ENCODE assay signal across 10 cellular contexts in the genomic region with DNA sequence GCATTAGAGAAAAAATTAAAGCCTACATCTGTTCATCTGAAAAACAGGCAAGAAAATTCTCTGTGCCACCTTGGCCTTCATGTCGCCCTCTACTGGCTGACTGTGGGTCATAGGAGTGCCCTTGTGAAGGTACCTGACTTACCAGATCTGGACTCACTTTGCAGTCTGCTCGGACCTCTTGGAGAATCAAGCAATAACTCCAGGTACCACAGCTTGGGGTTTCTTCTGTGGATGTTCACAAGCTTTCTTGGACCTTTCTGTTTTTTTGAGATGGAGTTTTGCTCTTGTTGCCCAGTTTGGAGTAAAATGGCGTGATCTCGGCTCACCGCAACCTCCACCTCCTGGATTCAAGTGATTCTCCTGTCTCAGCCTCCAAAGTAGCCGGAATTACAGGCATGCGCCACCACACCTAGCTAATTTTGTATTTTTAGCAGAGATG. TPM values are rescaled to one million over a fixed set of nuclear protein-coding genes. Genes with fewer than 3 reads are reported as not detected.
A peak's percentile ranks its signal among the peaks of the same experiment; 100 is the strongest.
DNase-seq lines count a peak whose midpoint lies in the region; ATAC-seq and TF ChIP-seq lines count a peak whose summit lies in the region.
"Had no signal": no experiment of that assay in that cellular context is flagged by ENCODE, and none has a peak within 500 bp of the region (broad histone marks: within the 10 kb centered on the region; RNA-seq: fewer than 3 reads in every experiment).

No MANE protein-coding gene starts in this region.

- H3K27ac ChIP-seq in heart right ventricle (no peak overlapping the region), stomach (no peak overlapping the region)
- H3K27ac ChIP-seq: breast epithelium had no signal

- H3K4me1 ChIP-seq in heart right ventricle (no peaks in the 10 kb centered on the region), stomach (no peaks in the 10 kb centered on the region)
- H3K4me1 ChIP-seq: breast epithelium had no signal

- H3K36me3 ChIP-seq in heart right ventricle (no peaks in the 10 kb centered on the region), stomach (no peaks in the 10 kb centered on the region)
- H3K36me3 ChIP-seq: breast epithelium had no signal

- H3K27me3 ChIP-seq in heart right ventricle (peaks cover 0 to 30% (median 8%) of the 10 kb centered on the region in 7 donors), stomach (peaks cover 0 to 6% (median 0%) of the 10 kb centered on the region in 3 donors)

- ATAC-seq in activated CD4-positive, CD25-positive, alpha-beta regulatory T cell treated with anti-CD3 and anti-CD28 coated beads, Interleukin-2, amount 50 U/mL, for 24 hours: no peak
- peak; percentile 67; the same call in 2 of the 3 replicates for ATAC-seq in SK-N-SH treated with all-trans-retinoic acid at 6 μM for 48 hours
- no peak for ATAC-seq in heart right ventricle
- ATAC-seq in HG03469 (IDR thresholded peaks at IDR 0.05; ENCODE audit: unreplicated experiment): no peak

- TF ChIP-seq POLR2A in stomach (IDR thresholded peaks at IDR 0.05): no peak

- TF ChIP-seq CTCF in heart right ventricle (IDR thresholded peaks at IDR 0.05) (peak in 7 of 9 donors; percentile 22 to 63 (median 34)), stomach (IDR thresholded peaks at IDR 0.05) (peak in 1 of 7 experiments; percentile 25)

- intact Hi-C loops in heart right ventricle (cut with DNase I): no loop called here
- intact Hi-C loops in stomach (cut with DNase I; ENCODE audit: low total_unique reads): no loop called here

- WGBS in heart right ventricle, 2 donors: 71 to 72% methylated on average over 7 of the region's 7 CpGs
- 72 to 80% (median 73%) methylated on average over 7 of the region's 7 CpGs for WGBS in stomach, 5 donors

- no peak overlapping the region for H3K4me3 ChIP-seq in heart right ventricle
- H3K4me3 ChIP-seq in stomach: no peak overlapping the region
- H3K4me3 ChIP-seq: breast epithelium had no signal

- no peak for TF ChIP-seq EP300 in stomach (IDR thresholded peaks at IDR 0.05)

- DNase-seq in activated CD4-positive, CD25-positive, alpha-beta regulatory T cell treated with anti-CD3 and anti-CD28 coated beads, Interleukin-2, amount 50 U/mL, for 16 hours (ENCODE audit: low read depth, low spot score): peak; percentile 25
- DNase-seq in heart right ventricle (no peak), stomach (peak; percentile 41), iPS-NIHi7 (ENCODE audit: extremely low spot score) (no peak), activated gamma-delta T cell treated with Interleukin-2 at 50 U/mL for 16 hours (no peak)

- H3K9me3 ChIP-seq in heart right ventricle (peaks cover 0 to 7% (median 0%) of the 10 kb centered on the region in 11 donors), stomach (no peaks in the 10 kb centered on the region)
- H3K9me3 ChIP-seq: breast epithelium had no signal

TF ChIP-seq in SK-N-SH treated with all-trans-retinoic acid at 6 μM for 48 hours, 23 proteins besides CTCF, POLR2A, EP300 and RAD21:
- TF ChIP-seq, protein P1, sequence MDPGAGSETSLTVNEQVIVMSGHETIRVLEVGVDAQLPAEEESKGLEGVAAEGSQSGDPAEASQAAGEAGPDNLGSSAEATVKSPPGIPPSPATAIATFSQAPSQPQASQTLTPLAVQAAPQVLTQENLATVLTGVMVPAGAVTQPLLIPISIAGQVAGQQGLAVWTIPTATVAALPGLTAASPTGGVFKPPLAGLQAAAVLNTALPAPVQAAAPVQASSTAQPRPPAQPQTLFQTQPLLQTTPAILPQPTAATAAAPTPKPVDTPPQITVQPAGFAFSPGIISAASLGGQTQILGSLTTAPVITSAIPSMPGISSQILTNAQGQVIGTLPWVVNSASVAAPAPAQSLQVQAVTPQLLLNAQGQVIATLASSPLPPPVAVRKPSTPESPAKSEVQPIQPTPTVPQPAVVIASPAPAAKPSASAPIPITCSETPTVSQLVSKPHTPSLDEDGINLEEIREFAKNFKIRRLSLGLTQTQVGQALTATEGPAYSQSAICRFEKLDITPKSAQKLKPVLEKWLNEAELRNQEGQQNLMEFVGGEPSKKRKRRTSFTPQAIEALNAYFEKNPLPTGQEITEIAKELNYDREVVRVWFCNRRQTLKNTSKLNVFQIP (CRISPR knock-in tag; IDR thresholded peaks at IDR 0.05; ENCODE audit: borderline replicate concordance, low read depth): no peak
- TF ChIP-seq ZFP30 (CRISPR knock-in tag; IDR thresholded peaks at IDR 0.05): no peak
- TF ChIP-seq PATZ1 (CRISPR knock-in tag; IDR thresholded peaks at IDR 0.05; ENCODE audit: borderline replicate concordance): no peak
- no peak for TF ChIP-seq ZC3H10 (CRISPR knock-in tag; IDR thresholded peaks at IDR 0.05)
- TF ChIP-seq TCF4 (CRISPR knock-in tag; IDR thresholded peaks at IDR 0.05; ENCODE audit: borderline replicate concordance): no peak
- TF ChIP-seq ZNF8 (CRISPR knock-in tag; IDR thresholded peaks at IDR 0.05): no peak
- no peak for TF ChIP-seq CSRNP3 (CRISPR knock-in tag; IDR thresholded peaks at IDR 0.05)
- no peak for TF ChIP-seq ZNF70 (CRISPR knock-in tag; IDR thresholded peaks at IDR 0.05)
- TF ChIP-seq, protein P2, sequence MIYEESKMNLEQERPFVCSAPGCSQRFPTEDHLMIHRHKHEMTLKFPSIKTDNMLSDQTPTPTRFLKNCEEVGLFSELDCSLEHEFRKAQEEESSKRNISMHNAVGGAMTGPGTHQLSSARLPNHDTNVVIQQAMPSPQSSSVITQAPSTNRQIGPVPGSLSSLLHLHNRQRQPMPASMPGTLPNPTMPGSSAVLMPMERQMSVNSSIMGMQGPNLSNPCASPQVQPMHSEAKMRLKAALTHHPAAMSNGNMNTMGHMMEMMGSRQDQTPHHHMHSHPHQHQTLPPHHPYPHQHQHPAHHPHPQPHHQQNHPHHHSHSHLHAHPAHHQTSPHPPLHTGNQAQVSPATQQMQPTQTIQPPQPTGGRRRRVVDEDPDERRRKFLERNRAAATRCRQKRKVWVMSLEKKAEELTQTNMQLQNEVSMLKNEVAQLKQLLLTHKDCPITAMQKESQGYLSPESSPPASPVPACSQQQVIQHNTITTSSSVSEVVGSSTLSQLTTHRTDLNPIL (CRISPR knock-in tag; IDR thresholded peaks at IDR 0.05; ENCODE audit: low read depth): no peak
- no peak for TF ChIP-seq ARNTL (CRISPR knock-in tag; IDR thresholded peaks at IDR 0.05; ENCODE audit: borderline replicate concordance, low read depth)
- TF ChIP-seq CSDC2 (CRISPR knock-in tag; IDR thresholded peaks at IDR 0.05): no peak
- no peak for TF ChIP-seq OSR1 (CRISPR knock-in tag; IDR thresholded peaks at IDR 0.05)
- TF ChIP-seq RARB (CRISPR knock-in tag; IDR thresholded peaks at IDR 0.05): no peak
- TF ChIP-seq ZNF565 (CRISPR knock-in tag; conservative IDR thresholded peaks at IDR 0.05; ENCODE audit: low read depth): no peak
TF ChIP-seq in SK-N-SH treated with all-trans-retinoic acid at 6 μM for 48 hours: peak in this region for 0.

RNA-seq across cellular contexts. Expression of gene PRAMEF18, which starts 2.4 kb away (rescaled TPM):
- total RNA-seq in heart right ventricle: not detected
- not detected for polyA plus RNA-seq in heart right ventricle
- total RNA-seq in stomach: not detected
- not detected for polyA plus RNA-seq in stomach
- total RNA-seq: breast epithelium; CD8-positive, alpha-beta memory T cell had no signal
- polyA plus RNA-seq: CD8-positive, alpha-beta memory T cell had no signal

RNA-seq across cellular contexts. Expression of gene PRAMEF5, which starts 25.6 kb away (rescaled TPM):
- total RNA-seq in heart right ventricle: not detected
- polyA plus RNA-seq in heart right ventricle: not detected
- total RNA-seq in stomach: not detected
- not detected for polyA plus RNA-seq in stomach
- total RNA-seq: breast epithelium; CD8-positive, alpha-beta memory T cell had no signal
- polyA plus RNA-seq: CD8-positive, alpha-beta memory T cell had no signal

RNA-seq across cellular contexts. Expression of gene PRAMEF13, which starts 27.2 kb away (rescaled TPM):
- total RNA-seq in heart right ventricle: not detected
- polyA plus RNA-seq in heart right ventricle: not detected
- total RNA-seq in stomach: not detected
- not detected for polyA plus RNA-seq in stomach
- total RNA-seq: breast epithelium; CD8-positive, alpha-beta memory T cell had no signal
- polyA plus RNA-seq: CD8-positive, alpha-beta memory T cell had no signal

RNA-seq across cellular contexts. Expression of gene PRAMEF8, which starts 56.6 kb away (rescaled TPM):
- total RNA-seq in heart right ventricle (not detected), stomach (not detected)
- polyA plus RNA-seq in heart right ventricle (not detected), stomach (not detected)
- total RNA-seq: breast epithelium; CD8-positive, alpha-beta memory T cell had no signal
- polyA plus RNA-seq: CD8-positive, alpha-beta memory T cell had no signal

RNA-seq across cellular contexts. Expression of gene PRAMEF9, which starts 56.7 kb away (rescaled TPM):
- total RNA-seq in heart right ventricle (not detected), stomach (not detected)
- polyA plus RNA-seq in heart right ventricle (not detected), stomach (not detected)
- total RNA-seq: breast epithelium; CD8-positive, alpha-beta memory T cell had no signal
- polyA plus RNA-seq: CD8-positive, alpha-beta memory T cell had no signal

Comparison
In these comparisons a context has a peak if more than half of its experiments do, and no peak if none do; other contexts are left out.
1. DNase-seq: peak in activated CD4-positive, CD25-positive, alpha-beta regulatory T cell treated with anti-CD3 and anti-CD28 coated beads, Interleukin-2, amount 50 U/mL, for 16 hours (single experiment) and stomach (single experiment); none in heart right ventricle (0 of 2), iPS-NIHi7 (single experiment) and activated gamma-delta T cell treated with Interleukin-2 at 50 U/mL for 16 hours (single experiment).